Comparison of ENCODE assay signal across 1 cellular context in genomic region chr5:80407735-80408474, GRCh38.
A peak's percentile ranks its signal among the peaks of the same experiment; 100 is the strongest.
TF ChIP-seq lines count a peak whose summit lies in the region.

Gene ZFYVE16, plus strand, starts transcription at chr5:80408064. Its CDS starts 26,084 bp downstream, at chr5:80434148.

TF ChIP-seq in HepG2, 621 proteins besides CTCF, POLR2A, EP300 and RAD21 (continued from another document and continues in another):
- TF ChIP-seq CSRNP1 (CRISPR knock-in tag; IDR thresholded peaks at IDR 0.05) (no peak; the same call in 1 of the 2 replicates), FOXK1 (CRISPR knock-in tag; IDR thresholded peaks at IDR 0.05; ENCODE audit: borderline replicate concordance, low read depth) (peak; percentile 65; the same call in 1 of the 2 replicates), PHF20 (CRISPR knock-in tag; IDR thresholded peaks at IDR 0.05) (peak; percentile 36; the same call in 1 of the 2 replicates), TCF7 (IDR thresholded peaks at IDR 0.05; ENCODE audit: low read depth) (no peak), ZFP36L1 (CRISPR knock-in tag; IDR thresholded peaks at IDR 0.05) (peak; percentile 38; the same call in 1 of the 2 replicates), ZBTB3 (CRISPR knock-in tag; IDR thresholded peaks at IDR 0.05; ENCODE audit: borderline replicate concordance, low read depth) (peak; percentile 47; the same call in 1 of the 2 replicates), HBP1 (CRISPR knock-in tag; IDR thresholded peaks at IDR 0.05; ENCODE audit: low read depth) (no peak; the same call in 1 of the 2 replicates), PHF8 (CRISPR knock-in tag; IDR thresholded peaks at IDR 0.05) (peak; percentile 93), MYPOP (CRISPR knock-in tag; IDR thresholded peaks at IDR 0.05) (peak; percentile 44; the same call in 1 of the 2 replicates), ZNF552 (CRISPR knock-in tag; IDR thresholded peaks at IDR 0.05; ENCODE audit: borderline replicate concordance) (0 out of 2 replicates have a peak, but pooled peaks have one; percentile 5), NR2F1 (CRISPR knock-in tag; IDR thresholded peaks at IDR 0.05) (0 out of 4 replicates have a peak, but pooled peaks of 1 of the 2 experiments have one; percentile 22), IRF9 (CRISPR knock-in tag; IDR thresholded peaks at IDR 0.05; ENCODE audit: borderline replicate concordance) (peak; percentile 83; the same call in 1 of the 2 replicates), SKIL (CRISPR knock-in tag; IDR thresholded peaks at IDR 0.05; ENCODE audit: borderline replicate concordance) (peak; percentile 12; the same call in 1 of the 2 replicates), REXO4 (CRISPR knock-in tag; IDR thresholded peaks at IDR 0.05; ENCODE audit: borderline replicate concordance) (no peak), ZNF317 (CRISPR knock-in tag; IDR thresholded peaks at IDR 0.05) (no peak), SIN3A (IDR thresholded peaks at IDR 0.05; ENCODE audit: borderline replicate concordance, low read depth, low read length) (peak; percentile 36; the same call in 1 of the 2 replicates), FLYWCH1 (CRISPR knock-in tag; IDR thresholded peaks at IDR 0.05) (0 out of 2 replicates have a peak, but pooled peaks have one; percentile 49), MXD4 (CRISPR knock-in tag; IDR thresholded peaks at IDR 0.05) (peak; percentile 71; the same call in 1 of the 2 replicates), SNRNP70 (IDR thresholded peaks at IDR 0.05; ENCODE audit: low read depth, low read length) (no peak), ZNF878 (CRISPR knock-in tag; IDR thresholded peaks at IDR 0.05) (0 out of 2 replicates have a peak, but pooled peaks have one; percentile 47), PTBP1 (IDR thresholded peaks at IDR 0.05; ENCODE audit: low read depth, low read length, poor library complexity, severe bottlenecking) (peak; percentile 38), DZIP1 (CRISPR knock-in tag; IDR thresholded peaks at IDR 0.05) (peak; percentile 64; the same call in 1 of the 2 replicates), SRSF4 (IDR thresholded peaks at IDR 0.05; ENCODE audit: low read depth, low read length, poor library complexity, severe bottlenecking) (no peak), SP2 (CRISPR knock-in tag; IDR thresholded peaks at IDR 0.05) (peak; percentile 1; the same call in 1 of the 2 replicates), ZNF280B (CRISPR knock-in tag; IDR thresholded peaks at IDR 0.05; ENCODE audit: borderline replicate concordance) (no peak; the same call in 1 of the 2 replicates), BATF2 (CRISPR knock-in tag; IDR thresholded peaks at IDR 0.05) (peak; percentile 17; the same call in 1 of the 2 replicates), SNAPC2 (CRISPR knock-in tag; IDR thresholded peaks at IDR 0.05) (no peak), ZNF251 (CRISPR knock-in tag; IDR thresholded peaks at IDR 0.05) (no peak), ZNF572 (CRISPR knock-in tag; IDR thresholded peaks at IDR 0.05) (no peak), DMTF1 (CRISPR knock-in tag; IDR thresholded peaks at IDR 0.05) (no peak), MLLT10 (CRISPR knock-in tag; IDR thresholded peaks at IDR 0.05) (no peak), NR0B2 (CRISPR knock-in tag; IDR thresholded peaks at IDR 0.05) (no peak), RBAK (CRISPR knock-in tag; IDR thresholded peaks at IDR 0.05) (no peak), RBFOX2 (IDR thresholded peaks at IDR 0.05; ENCODE audit: low read depth, low read length) (peak; percentile 90), ZGPAT (CRISPR knock-in tag; IDR thresholded peaks at IDR 0.05) (peak; percentile 90), TCF12 (IDR thresholded peaks at IDR 0.05) (no peak), TCF12 (CRISPR knock-in tag; IDR thresholded peaks at IDR 0.05) (peak; percentile 23; the same call in 1 of the 2 replicates)
